In the genomic region with DNA sequence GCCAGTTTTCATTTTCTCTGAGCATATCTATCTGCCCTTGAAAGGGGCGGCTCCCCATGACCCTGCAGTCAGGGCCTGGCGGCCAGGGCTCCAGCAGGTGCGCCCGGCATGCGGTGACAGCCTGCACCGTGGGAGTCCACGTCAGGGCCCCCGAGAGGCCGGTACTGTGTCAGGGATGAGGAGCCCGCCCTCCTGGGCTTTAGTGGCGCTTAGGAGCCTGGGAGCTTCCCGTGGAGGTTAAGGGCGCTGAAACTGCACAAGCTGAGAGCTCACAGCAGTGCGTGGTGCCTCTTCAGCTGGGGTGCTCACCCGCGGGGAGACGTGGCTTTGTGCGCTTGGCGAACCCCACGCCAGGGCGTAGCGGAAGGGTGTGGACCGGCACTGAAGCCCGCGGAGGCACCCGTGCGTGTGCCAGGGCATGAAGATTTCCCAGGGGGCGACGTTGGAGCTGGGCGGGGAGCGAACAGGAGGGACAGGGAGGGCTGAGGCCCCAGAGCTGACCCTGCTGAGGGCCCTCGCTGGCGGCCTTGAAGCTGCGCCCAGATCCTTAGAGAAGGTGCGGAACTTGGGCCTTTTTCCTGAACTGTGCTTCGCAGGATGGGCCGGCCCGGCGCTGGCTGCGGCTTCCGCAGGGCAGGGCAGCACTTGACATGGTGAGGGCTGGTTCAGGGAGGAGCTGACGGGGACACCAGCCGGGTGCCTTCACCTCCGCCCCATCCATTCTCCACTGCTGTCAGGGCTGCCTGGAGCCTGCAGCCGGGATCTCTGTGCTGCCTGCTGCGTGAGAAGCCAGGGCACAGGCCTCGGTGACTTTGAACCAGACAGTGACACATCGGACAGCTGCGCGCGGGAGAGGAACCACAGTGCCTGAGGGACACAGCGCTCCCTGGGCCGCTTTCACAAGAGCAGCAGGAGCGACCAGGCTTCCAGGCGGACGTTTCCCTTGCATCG, we compare ENCODE assay signal across 1 cellular context.
TF ChIP-seq lines count a peak whose summit lies in the region.

No MANE protein-coding gene starts in this region.

TF ChIP-seq in HepG2, 621 proteins besides CTCF, POLR2A, EP300 and RAD21 (continues in another document):
- TF ChIP-seq ZNF282 (IDR thresholded peaks at IDR 0.05; ENCODE audit: partially characterized antibody) (no peak), REPIN1 (CRISPR knock-in tag; IDR thresholded peaks at IDR 0.05; ENCODE audit: borderline replicate concordance, low read depth) (0 out of 2 replicates have a peak, but pooled peaks have one; percentile 25), ZBTB8A (CRISPR knock-in tag; IDR thresholded peaks at IDR 0.05; ENCODE audit: borderline replicate concordance, low read depth) (no peak), ZNF556 (CRISPR knock-in tag; IDR thresholded peaks at IDR 0.05; ENCODE audit: borderline replicate concordance) (peak; percentile 42; the same call in 1 of the 2 replicates), SRSF9 (IDR thresholded peaks at IDR 0.05; ENCODE audit: borderline replicate concordance, insufficient read depth, low read depth, low read length, poor library complexity, severe bottlenecking) (no peak), RBM39 (IDR thresholded peaks at IDR 0.05; ENCODE audit: low read depth, low read length, poor library complexity, severe bottlenecking) (no peak), ZNF207 (IDR thresholded peaks at IDR 0.05; ENCODE audit: borderline replicate concordance) (no peak), ARNT (IDR thresholded peaks at IDR 0.05) (no peak), SP4 (CRISPR knock-in tag; IDR thresholded peaks at IDR 0.05) (no peak), ELF3 (CRISPR knock-in tag; IDR thresholded peaks at IDR 0.05) (peak; percentile 19; the same call in 1 of the 2 replicates), TCF12 (IDR thresholded peaks at IDR 0.05) (no peak), TCF12 (CRISPR knock-in tag; IDR thresholded peaks at IDR 0.05) (no peak), ZNF292 (CRISPR knock-in tag; IDR thresholded peaks at IDR 0.05; ENCODE audit: borderline replicate concordance, low read depth) (peak; percentile 91), PLRG1 (conservative IDR thresholded peaks at IDR 0.05) (no peak), ASH2L (IDR thresholded peaks at IDR 0.05; ENCODE audit: insufficient read length, low read depth, low read length) (no peak), GATAD2A (CRISPR knock-in tag; IDR thresholded peaks at IDR 0.05) (no peak), FOXJ3 (CRISPR knock-in tag; IDR thresholded peaks at IDR 0.05; ENCODE audit: borderline replicate concordance) (no peak), ZNF33A (CRISPR knock-in tag; IDR thresholded peaks at IDR 0.05; ENCODE audit: borderline replicate concordance) (no peak), ERF (CRISPR knock-in tag; IDR thresholded peaks at IDR 0.05) (no peak), ONECUT2 (CRISPR knock-in tag; IDR thresholded peaks at IDR 0.05) (no peak), ZNF10 (CRISPR knock-in tag; IDR thresholded peaks at IDR 0.05; ENCODE audit: borderline replicate concordance, low read depth) (no peak), PCBP1 (IDR thresholded peaks at IDR 0.05; ENCODE audit: borderline replicate concordance, low read depth, low read length) (no peak), ZNF430 (CRISPR knock-in tag; IDR thresholded peaks at IDR 0.05) (0 out of 2 replicates have a peak, but pooled peaks have one; percentile 26), ZNF605 (CRISPR knock-in tag; IDR thresholded peaks at IDR 0.05) (0 out of 2 replicates have a peak, but pooled peaks have one; percentile 14), ZNF629 (CRISPR knock-in tag; conservative IDR thresholded peaks at IDR 0.05) (no peak), ZNF350 (CRISPR knock-in tag; IDR thresholded peaks at IDR 0.05; ENCODE audit: borderline replicate concordance, low read depth) (no peak), AGO1 (IDR thresholded peaks at IDR 0.05; ENCODE audit: low read depth, low read length, poor library complexity, severe bottlenecking) (peak; percentile 51), HNRNPUL1 (IDR thresholded peaks at IDR 0.05; ENCODE audit: low read depth, low read length) (no peak), SNAI1 (CRISPR knock-in tag; IDR thresholded peaks at IDR 0.05; ENCODE audit: borderline replicate concordance) (no peak), TARDBP (CRISPR knock-in tag; IDR thresholded peaks at IDR 0.05) (no peak), BRD4 (CRISPR knock-in tag; IDR thresholded peaks at IDR 0.05) (no peak), ZFX (CRISPR knock-in tag; IDR thresholded peaks at IDR 0.05; ENCODE audit: low read depth) (peak; percentile 79), HOXA3 (CRISPR knock-in tag; IDR thresholded peaks at IDR 0.05) (peak; percentile 45), MXD4 (CRISPR knock-in tag; IDR thresholded peaks at IDR 0.05) (no peak), YY1 (IDR thresholded peaks at IDR 0.05; ENCODE audit: insufficient read depth, insufficient replicate concordance, low read depth, low read length) (no peak), KAT7 (CRISPR knock-in tag; IDR thresholded peaks at IDR 0.05; ENCODE audit: borderline replicate concordance) (no peak), ZNF572 (CRISPR knock-in tag; IDR thresholded peaks at IDR 0.05) (peak; percentile 53; the same call in 1 of the 2 replicates), RNF2 (conservative IDR thresholded peaks at IDR 0.05; ENCODE audit: low read depth) (0 out of 2 replicates have a peak, but pooled peaks have one; percentile 42), ZIK1 (CRISPR knock-in tag; IDR thresholded peaks at IDR 0.05; ENCODE audit: borderline replicate concordance, low read depth) (no peak), MTA1 (CRISPR knock-in tag; IDR thresholded peaks at IDR 0.05; ENCODE audit: borderline replicate concordance) (peak; percentile 40; the same call in 1 of the 2 replicates), NCOA2 (CRISPR knock-in tag; IDR thresholded peaks at IDR 0.05) (no peak), ZNF747 (CRISPR knock-in tag; IDR thresholded peaks at IDR 0.05; ENCODE audit: borderline replicate concordance) (0 out of 2 replicates have a peak, but pooled peaks have one; percentile 51), XRCC5 (optimal IDR thresholded peaks at IDR 0.05; ENCODE audit: low read length) (peak; percentile 54), PHB2 (IDR thresholded peaks at IDR 0.05; ENCODE audit: partially characterized antibody) (no peak), POLR2AphosphoS5 (IDR thresholded peaks at IDR 0.05; ENCODE audit: low read depth, low read length) (no peak), SALL2 (CRISPR knock-in tag; IDR thresholded peaks at IDR 0.05) (no peak)
- TF ChIP-seq, protein P1, sequence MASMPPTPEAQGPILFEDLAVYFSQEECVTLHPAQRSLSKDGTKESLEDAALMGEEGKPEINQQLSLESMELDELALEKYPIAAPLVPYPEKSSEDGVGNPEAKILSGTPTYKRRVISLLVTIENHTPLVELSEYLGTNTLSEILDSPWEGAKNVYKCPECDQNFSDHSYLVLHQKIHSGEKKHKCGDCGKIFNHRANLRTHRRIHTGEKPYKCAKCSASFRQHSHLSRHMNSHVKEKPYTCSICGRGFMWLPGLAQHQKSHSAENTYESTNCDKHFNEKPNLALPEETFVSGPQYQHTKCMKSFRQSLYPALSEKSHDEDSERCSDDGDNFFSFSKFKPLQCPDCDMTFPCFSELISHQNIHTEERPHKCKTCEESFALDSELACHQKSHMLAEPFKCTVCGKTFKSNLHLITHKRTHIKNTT (CRISPR knock-in tag; IDR thresholded peaks at IDR 0.05), result no peak
- TF ChIP-seq, protein P2, sequence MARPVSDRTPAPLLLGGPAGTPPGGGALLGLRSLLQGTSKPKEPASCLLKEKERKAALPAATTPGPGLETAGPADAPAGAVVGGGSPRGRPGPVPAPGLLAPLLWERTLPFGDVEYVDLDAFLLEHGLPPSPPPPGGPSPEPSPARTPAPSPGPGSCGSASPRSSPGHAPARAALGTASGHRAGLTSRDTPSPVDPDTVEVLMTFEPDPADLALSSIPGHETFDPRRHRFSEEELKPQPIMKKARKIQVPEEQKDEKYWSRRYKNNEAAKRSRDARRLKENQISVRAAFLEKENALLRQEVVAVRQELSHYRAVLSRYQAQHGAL (CRISPR knock-in tag; IDR thresholded peaks at IDR 0.05; ENCODE audit: not compliant biosample characterization), result no peak
- TF ChIP-seq, protein P3, sequence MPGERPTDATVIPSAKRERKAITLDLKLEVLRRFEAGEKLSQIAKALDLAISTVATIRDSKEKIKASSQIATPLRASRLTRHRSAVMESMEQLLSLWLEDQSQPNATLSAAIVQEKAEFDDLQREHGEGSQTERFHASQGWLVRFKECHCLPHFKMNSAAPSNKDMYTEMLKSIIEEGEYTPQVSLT (CRISPR knock-in tag; IDR thresholded peaks at IDR 0.05; ENCODE audit: borderline replicate concordance, low read depth), result no peak
- TF ChIP-seq, protein P4, sequence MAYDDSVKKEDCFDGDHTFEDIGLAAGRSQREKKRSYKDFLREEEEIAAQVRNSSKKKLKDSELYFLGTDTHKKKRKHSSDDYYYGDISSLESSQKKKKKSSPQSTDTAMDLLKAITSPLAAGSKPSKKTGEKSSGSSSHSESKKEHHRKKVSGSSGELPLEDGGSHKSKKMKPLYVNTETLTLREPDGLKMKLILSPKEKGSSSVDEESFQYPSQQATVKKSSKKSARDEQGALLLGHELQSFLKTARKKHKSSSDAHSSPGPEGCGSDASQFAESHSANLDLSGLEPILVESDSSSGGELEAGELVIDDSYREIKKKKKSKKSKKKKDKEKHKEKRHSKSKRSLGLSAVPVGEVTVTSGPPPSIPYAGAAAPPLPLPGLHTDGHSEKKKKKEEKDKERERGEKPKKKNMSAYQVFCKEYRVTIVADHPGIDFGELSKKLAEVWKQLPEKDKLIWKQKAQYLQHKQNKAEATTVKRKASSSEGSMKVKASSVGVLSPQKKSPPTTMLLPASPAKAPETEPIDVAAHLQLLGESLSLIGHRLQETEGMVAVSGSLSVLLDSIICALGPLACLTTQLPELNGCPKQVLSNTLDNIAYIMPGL (CRISPR knock-in tag; IDR thresholded peaks at IDR 0.05; ENCODE audit: borderline replicate concordance in 1 of 2, low read depth in 1 of 2), result peak; percentile 59 to 67; a peak in 3 of 4 replicates
- TF ChIP-seq, protein P5, sequence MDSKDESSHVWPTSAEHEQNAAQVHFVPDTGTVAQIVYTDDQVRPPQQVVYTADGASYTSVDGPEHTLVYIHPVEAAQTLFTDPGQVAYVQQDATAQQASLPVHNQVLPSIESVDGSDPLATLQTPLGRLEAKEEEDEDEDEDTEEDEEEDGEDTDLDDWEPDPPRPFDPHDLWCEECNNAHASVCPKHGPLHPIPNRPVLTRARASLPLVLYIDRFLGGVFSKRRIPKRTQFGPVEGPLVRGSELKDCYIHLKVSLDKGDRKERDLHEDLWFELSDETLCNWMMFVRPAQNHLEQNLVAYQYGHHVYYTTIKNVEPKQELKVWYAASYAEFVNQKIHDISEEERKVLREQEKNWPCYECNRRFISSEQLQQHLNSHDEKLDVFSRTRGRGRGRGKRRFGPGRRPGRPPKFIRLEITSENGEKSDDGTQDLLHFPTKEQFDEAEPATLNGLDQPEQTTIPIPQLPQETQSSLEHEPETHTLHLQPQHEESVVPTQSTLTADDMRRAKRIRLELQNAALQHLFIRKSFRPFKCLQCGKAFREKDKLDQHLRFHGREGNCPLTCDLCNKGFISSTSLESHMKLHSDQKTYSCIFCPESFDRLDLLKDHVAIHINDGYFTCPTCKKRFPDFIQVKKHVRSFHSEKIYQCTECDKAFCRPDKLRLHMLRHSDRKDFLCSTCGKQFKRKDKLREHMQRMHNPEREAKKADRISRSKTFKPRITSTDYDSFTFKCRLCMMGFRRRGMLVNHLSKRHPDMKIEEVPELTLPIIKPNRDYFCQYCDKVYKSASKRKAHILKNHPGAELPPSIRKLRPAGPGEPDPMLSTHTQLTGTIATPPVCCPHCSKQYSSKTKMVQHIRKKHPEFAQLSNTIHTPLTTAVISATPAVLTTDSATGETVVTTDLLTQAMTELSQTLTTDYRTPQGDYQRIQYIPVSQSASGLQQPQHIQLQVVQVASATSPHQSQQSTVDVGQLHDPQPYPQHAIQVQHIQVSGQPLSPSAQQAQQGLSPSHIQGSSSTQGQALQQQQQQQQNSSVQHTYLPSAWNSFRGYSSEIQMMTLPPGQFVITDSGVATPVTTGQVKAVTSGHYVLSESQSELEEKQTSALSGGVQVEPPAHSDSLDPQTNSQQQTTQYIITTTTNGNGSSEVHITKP (CRISPR knock-in tag; IDR thresholded peaks at IDR 0.05; ENCODE audit: low read depth), result no peak
- TF ChIP-seq, protein P6, sequence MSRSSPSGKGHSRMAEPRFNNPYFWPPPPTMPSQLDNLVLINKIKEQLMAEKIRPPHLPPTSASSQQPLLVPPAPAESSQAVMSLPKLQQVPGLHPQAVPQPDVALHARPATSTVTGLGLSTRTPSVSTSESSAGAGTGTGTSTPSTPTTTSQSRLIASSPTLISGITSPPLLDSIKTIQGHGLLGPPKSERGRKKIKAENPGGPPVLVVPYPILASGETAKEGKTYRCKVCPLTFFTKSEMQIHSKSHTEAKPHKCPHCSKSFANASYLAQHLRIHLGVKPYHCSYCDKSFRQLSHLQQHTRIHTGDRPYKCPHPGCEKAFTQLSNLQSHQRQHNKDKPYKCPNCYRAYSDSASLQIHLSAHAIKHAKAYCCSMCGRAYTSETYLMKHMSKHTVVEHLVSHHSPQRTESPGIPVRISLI (CRISPR knock-in tag; IDR thresholded peaks at IDR 0.05; ENCODE audit: borderline replicate concordance), result no peak
- TF ChIP-seq, protein P7, sequence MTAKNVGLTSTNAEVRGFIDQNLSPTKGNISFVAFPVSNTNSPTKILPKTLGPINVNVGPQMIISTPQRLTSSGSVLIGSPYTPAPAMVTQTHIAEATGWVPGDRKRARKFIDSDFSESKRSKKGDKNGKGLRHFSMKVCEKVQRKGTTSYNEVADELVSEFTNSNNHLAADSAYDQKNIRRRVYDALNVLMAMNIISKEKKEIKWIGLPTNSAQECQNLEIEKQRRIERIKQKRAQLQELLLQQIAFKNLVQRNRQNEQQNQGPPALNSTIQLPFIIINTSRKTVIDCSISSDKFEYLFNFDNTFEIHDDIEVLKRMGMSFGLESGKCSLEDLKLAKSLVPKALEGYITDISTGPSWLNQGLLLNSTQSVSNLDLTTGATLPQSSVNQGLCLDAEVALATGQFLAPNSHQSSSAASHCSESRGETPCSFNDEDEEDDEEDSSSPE (CRISPR knock-in tag; IDR thresholded peaks at IDR 0.05), result 0 out of 2 replicates have a peak, but pooled peaks have one; percentile 19
- TF ChIP-seq, protein P8, sequence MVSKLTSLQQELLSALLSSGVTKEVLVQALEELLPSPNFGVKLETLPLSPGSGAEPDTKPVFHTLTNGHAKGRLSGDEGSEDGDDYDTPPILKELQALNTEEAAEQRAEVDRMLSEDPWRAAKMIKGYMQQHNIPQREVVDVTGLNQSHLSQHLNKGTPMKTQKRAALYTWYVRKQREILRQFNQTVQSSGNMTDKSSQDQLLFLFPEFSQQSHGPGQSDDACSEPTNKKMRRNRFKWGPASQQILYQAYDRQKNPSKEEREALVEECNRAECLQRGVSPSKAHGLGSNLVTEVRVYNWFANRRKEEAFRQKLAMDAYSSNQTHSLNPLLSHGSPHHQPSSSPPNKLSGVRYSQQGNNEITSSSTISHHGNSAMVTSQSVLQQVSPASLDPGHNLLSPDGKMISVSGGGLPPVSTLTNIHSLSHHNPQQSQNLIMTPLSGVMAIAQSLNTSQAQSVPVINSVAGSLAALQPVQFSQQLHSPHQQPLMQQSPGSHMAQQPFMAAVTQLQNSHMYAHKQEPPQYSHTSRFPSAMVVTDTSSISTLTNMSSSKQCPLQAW (CRISPR knock-in tag; IDR thresholded peaks at IDR 0.05), result 0 out of 2 replicates have a peak, but pooled peaks have one; percentile 30
